ENCODE assay signal across 12 cellular contexts in the genomic region with DNA sequence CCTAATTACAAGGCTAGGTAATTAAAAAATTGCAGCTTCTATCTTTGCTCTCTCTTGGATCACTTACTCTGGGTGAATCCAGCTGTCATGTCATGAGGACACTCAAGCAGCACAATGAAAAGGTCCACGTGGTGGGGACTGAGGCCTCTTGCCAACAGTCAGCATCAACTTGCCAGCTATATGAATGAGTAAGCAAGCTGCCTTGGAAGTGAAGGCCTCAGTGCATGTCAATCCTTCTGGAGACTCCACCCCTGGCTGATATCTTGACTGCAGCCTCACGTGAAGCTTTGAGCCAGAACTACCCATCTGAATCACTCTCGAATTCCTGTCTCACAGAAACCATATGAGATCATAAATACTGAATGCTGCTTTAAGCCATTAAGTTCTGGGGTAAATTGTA.
DNase-seq lines count a peak whose midpoint lies in the region; ATAC-seq and TF ChIP-seq lines count a peak whose summit lies in the region.
"Had no signal": no experiment of that assay in that cellular context is flagged by ENCODE, and none has a peak within 500 bp of the region (broad histone marks: within the 10 kb centered on the region; RNA-seq: fewer than 3 reads in every experiment).

No MANE protein-coding gene starts in this region.

- H3K9me3 ChIP-seq in adipocyte (ENCODE audit: control insufficient read depth, low read length) = no peaks in the 10 kb centered on the region
- H3K9me3 ChIP-seq: esophagus squamous epithelium had no signal

- H3K4me3 Mint-ChIP-seq in activated naive CD8-positive, alpha-beta T cell treated with anti-CD3 and anti-CD28 coated beads, Interleukin-2, amount 50 U/mL, for 24 hours = no peak overlapping the region

- H3K36me3 Mint-ChIP-seq in activated naive CD8-positive, alpha-beta T cell treated with anti-CD3 and anti-CD28 coated beads, Interleukin-2, amount 50 U/mL, for 24 hours (ENCODE audit: low read depth) = no peaks in the 10 kb centered on the region

- no peaks in the 10 kb centered on the region for H3K27me3 Mint-ChIP-seq in activated naive CD8-positive, alpha-beta T cell treated with anti-CD3 and anti-CD28 coated beads, Interleukin-2, amount 50 U/mL, for 24 hours

- intact Hi-C loops in left cardiac atrium (cut with DNase I) = no loop called here
- intact Hi-C loops in Right ventricle myocardium superior (cut with DNase I) = loop anchor here (5.0 kb wide), 1 partner anchor 131 kb away; no protein-coding TSS in a partner anchor

- no peak for TF ChIP-seq CTCF in foreskin keratinocyte (conservative IDR thresholded peaks at IDR 0.05)

- H3K4me3 ChIP-seq in adipocyte (ENCODE audit: low read length) = no peak overlapping the region
- H3K4me3 ChIP-seq: esophagus squamous epithelium had no signal

- ATAC-seq in left cardiac atrium = peak; percentile 33 to 94
- ATAC-seq in Right ventricle myocardium superior (ENCODE audit: poor library complexity) = no peak
- peak; percentile 98 for ATAC-seq in foreskin keratinocyte
- no peak for ATAC-seq in activated naive CD8-positive, alpha-beta T cell treated with anti-CD3 and anti-CD28 coated beads, Interleukin-2, amount 50 U/mL, for 24 hours
- no peak for ATAC-seq in GM19467 (IDR thresholded peaks at IDR 0.05; ENCODE audit: unreplicated experiment)

- no peak overlapping the region for H3K9ac ChIP-seq in adipocyte (ENCODE audit: low read length)
- H3K9ac ChIP-seq: parathyroid adenoma had no signal

- H3K4me1 Mint-ChIP-seq in activated naive CD8-positive, alpha-beta T cell treated with anti-CD3 and anti-CD28 coated beads, Interleukin-2, amount 50 U/mL, for 24 hours = peaks cover 7% of the 10 kb centered on the region

- no peak overlapping the region for H3K27ac Mint-ChIP-seq in activated naive CD8-positive, alpha-beta T cell treated with anti-CD3 and anti-CD28 coated beads, Interleukin-2, amount 50 U/mL, for 24 hours

- peak overlapping the region; percentile 54 for H3K27ac ChIP-seq in foreskin keratinocyte
- H3K27ac ChIP-seq: parathyroid adenoma had no signal

- no peaks in the 10 kb centered on the region for H3K9me3 Mint-ChIP-seq in activated naive CD8-positive, alpha-beta T cell treated with anti-CD3 and anti-CD28 coated beads, Interleukin-2, amount 50 U/mL, for 24 hours

- peaks cover 34% of the 10 kb centered on the region for H3K4me1 ChIP-seq in adipocyte (ENCODE audit: control insufficient read depth, insufficient read depth, low read length)
- H3K4me1 ChIP-seq in foreskin keratinocyte = no peaks in the 10 kb centered on the region
- H3K4me1 ChIP-seq: parathyroid adenoma had no signal

- H3K27me3 ChIP-seq in adipocyte (replicated peaks; ENCODE audit: control insufficient read depth, insufficient read depth, low read length) (no peaks in the 10 kb centered on the region), foreskin keratinocyte (no peaks in the 10 kb centered on the region)
- H3K27me3 ChIP-seq: esophagus squamous epithelium had no signal

- DNase-seq in left cardiac atrium = peak; percentile 31
- DNase-seq in Right ventricle myocardium superior = no peak
- DNase-seq in adipocyte (ENCODE audit: low read depth) = peak; percentile 53
- peak; percentile 88 to 91 for DNase-seq in foreskin keratinocyte
- DNase-seq in activated naive CD8-positive, alpha-beta T cell treated with anti-CD3 and anti-CD28 coated beads, Interleukin-2, amount 50 U/mL, for 24 hours = no peak
- DNase-seq in NCI-H510A (lab: John Stamatoyannopoulos, UW) = no peak
- DNase-seq in foreskin melanocyte = no peak
- DNase-seq: aorta, esophagus squamous epithelium, NCI-H187 treated with DMSO at 0.1 percent for 48 hours had no signal

- H3K36me3 ChIP-seq in adipocyte (ENCODE audit: control insufficient read depth, insufficient read depth, low read length, severe bottlenecking) = no peaks in the 10 kb centered on the region
- H3K36me3 ChIP-seq: esophagus squamous epithelium had no signal

Comparison
In these comparisons a context has a peak if more than half of its experiments do, and no peak if none do; other contexts are left out.
1. ATAC-seq: peak in left cardiac atrium (2 of 2) and foreskin keratinocyte (single experiment); none in Right ventricle myocardium superior (single experiment), activated naive CD8-positive, alpha-beta T cell treated with anti-CD3 and anti-CD28 coated beads, Interleukin-2, amount 50 U/mL, for 24 hours (single experiment) and GM19467 (single experiment).
2. DNase-seq: peak in left cardiac atrium (single experiment), adipocyte (single experiment) and foreskin keratinocyte (2 of 2); none in Right ventricle myocardium superior (single experiment), activated naive CD8-positive, alpha-beta T cell treated with anti-CD3 and anti-CD28 coated beads, Interleukin-2, amount 50 U/mL, for 24 hours (single experiment), NCI-H510A (single experiment) and foreskin melanocyte (single experiment).